ENCODE assay signal across 10 cellular contexts in genomic region chr11:46353706-46354105, GRCh38. TPM values are rescaled to one million over a fixed set of nuclear protein-coding genes. Genes with fewer than 3 reads are reported as not detected.
DNase-seq lines count a peak whose midpoint lies in the region; ATAC-seq and TF ChIP-seq lines count a peak whose summit lies in the region.
"Had no signal": no experiment of that assay in that cellular context is flagged by ENCODE, and none has a peak within 500 bp of the region (broad histone marks: within the 10 kb centered on the region; RNA-seq: fewer than 3 reads in every experiment).

No MANE protein-coding gene starts in this region.

- H3K27ac Mint-ChIP-seq in CD8-positive, alpha-beta T cell = peak overlapping the region; percentile 92

- peak overlapping the region; percentile 66 for H3K4me3 ChIP-seq in CD8-positive, alpha-beta T cell (ENCODE audit: low read depth, low read length)
- no peak overlapping the region for H3K4me3 ChIP-seq in body of pancreas
- H3K4me3 ChIP-seq: transverse colon had no signal

- no peaks in the 10 kb centered on the region for H3K27me3 ChIP-seq in CD8-positive, alpha-beta T cell (ENCODE audit: insufficient read depth, low read length)
- no peaks in the 10 kb centered on the region for H3K27me3 ChIP-seq in body of pancreas
- H3K27me3 ChIP-seq: transverse colon had no signal

- peak in 1 of 7 experiments; percentile 40 for DNase-seq in CD8-positive, alpha-beta T cell
- DNase-seq in activated CD4-positive, alpha-beta T cell treated with anti-CD3 and anti-CD28 coated beads for 48 hours = peak; percentile 80
- DNase-seq in body of pancreas = peak in 1 of 4 donors; percentile 25
- peak; percentile 68 to 75 for DNase-seq in stimulated activated CD4-positive, alpha-beta T cell treated with anti-CD3 and anti-CD28 coated beads, Interleukin-2, amount 100 ng/mL, for 24 hours
- DNase-seq in NCI-H526 treated with DMSO at 0.1 percent for 48 hours (lab: John Stamatoyannopoulos, UW) = no peak
- no peak for DNase-seq in NCI-H2196 (lab: John Stamatoyannopoulos, UW; ENCODE audit: unreplicated experiment)
- DNase-seq: DMS79, transverse colon had no signal

- CTCF ChIA-PET in CD8-positive, alpha-beta T cell (lab: Charles Lee) = interaction anchor here (0.8 to 16.0 kb wide), 4 partner anchors 12 to 113 kb away, joined by 3 to 412 read pairs (median 44); no protein-coding TSS in a partner anchor

- peak overlapping the region; percentile 6 for H3K27ac ChIP-seq in CD8-positive, alpha-beta T cell (ENCODE audit: low read depth, low read length)
- H3K27ac ChIP-seq in body of pancreas = peak overlapping the region in 3 of 4 donors; percentile 5 to 84 (median 66)
- H3K27ac ChIP-seq: transverse colon had no signal

- no peak for TF ChIP-seq CTCF in CD8-positive, alpha-beta T cell (IDR thresholded peaks at IDR 0.05)
- no peak for TF ChIP-seq CTCF in body of pancreas (IDR thresholded peaks at IDR 0.05)

- TF ChIP-seq POLR2A in body of pancreas (IDR thresholded peaks at IDR 0.05) = no peak

- peaks cover 88% of the 10 kb centered on the region for H3K4me1 Mint-ChIP-seq in CD8-positive, alpha-beta T cell (ENCODE audit: low read depth)

- intact Hi-C loops in CD8-positive, alpha-beta T cell (cut with DNase I, micrococcal nuclease) = loop anchor here in 1 of 2 experiments (5.0 to 10.0 kb wide), 2 partner anchors 506 to 581 kb away; partner anchors contain the start of genes CRY2 and CSTPP1
- intact Hi-C loops in body of pancreas (cut with DNase I) = no loop called here

- no peaks in the 10 kb centered on the region for H3K36me3 ChIP-seq in CD8-positive, alpha-beta T cell (ENCODE audit: insufficient read depth, low read length)
- no peaks in the 10 kb centered on the region for H3K36me3 ChIP-seq in body of pancreas (replicated peaks in 1 of 2; ENCODE audit: insufficient read depth in 1 of 2, low read depth in 2 of 2)
- H3K36me3 ChIP-seq: transverse colon had no signal

- H3K4me3 Mint-ChIP-seq in CD8-positive, alpha-beta T cell = peak overlapping the region; percentile 84

- 50 to 59% methylated on average over 2 to 9 of the region's 9 CpGs for WGBS in body of pancreas, 2 donors

- peaks cover 90% of the 10 kb centered on the region for H3K4me1 ChIP-seq in CD8-positive, alpha-beta T cell (ENCODE audit: insufficient read depth, low read length)
- peaks cover 73% of the 10 kb centered on the region for H3K4me1 ChIP-seq in body of pancreas

- H3K36me3 Mint-ChIP-seq in CD8-positive, alpha-beta T cell = peaks cover 32% of the 10 kb centered on the region

- no peaks in the 10 kb centered on the region for H3K9me3 ChIP-seq in CD8-positive, alpha-beta T cell (ENCODE audit: low read length)
- no peaks in the 10 kb centered on the region for H3K9me3 ChIP-seq in body of pancreas
- H3K9me3 ChIP-seq: transverse colon had no signal

- no peaks in the 10 kb centered on the region for H3K27me3 Mint-ChIP-seq in CD8-positive, alpha-beta T cell (ENCODE audit: low read depth)

- no peaks in the 10 kb centered on the region for H3K9me3 Mint-ChIP-seq in CD8-positive, alpha-beta T cell

- ATAC-seq in CD8-positive, alpha-beta T cell = no peak
- ATAC-seq in body of pancreas = no peak
- ATAC-seq in HG02798 (IDR thresholded peaks at IDR 0.05; ENCODE audit: poor library complexity, unreplicated experiment) = no peak
- ATAC-seq in HG02763 (IDR thresholded peaks at IDR 0.05; ENCODE audit: unreplicated experiment) = no peak

- POLR2A ChIA-PET in CD8-positive, alpha-beta T cell (lab: Charles Lee) = interaction anchor here (0.7 to 6.7 kb wide), 4 partner anchors 13 to 24 kb away, joined by 3 to 47 read pairs (median 4); no protein-coding TSS in a partner anchor

RNA-seq across cellular contexts. Expression of gene DGKZ, which starts 6.4 kb away (rescaled TPM):
- 100 to 1,000 TPM; 131 to 135 TPM for total RNA-seq in CD8-positive, alpha-beta T cell
- 10 to 100 TPM; 79.4 to 86.4 TPM for total RNA-seq in body of pancreas

RNA-seq across cellular contexts. Expression of gene MDK, which starts 27.8 kb away (rescaled TPM):
- 1 to 10 TPM; 3.6 TPM for total RNA-seq in CD8-positive, alpha-beta T cell
- total RNA-seq in body of pancreas = 10 to 100 TPM; 36.9 to 63.0 TPM

RNA-seq across cellular contexts. Expression of gene CHRM4, which starts 37.9 kb away (rescaled TPM):
- total RNA-seq in CD8-positive, alpha-beta T cell = 1 to 10 TPM; 2.9 to 4.1 TPM
- total RNA-seq in body of pancreas = not detected

Comparison
In these comparisons a context has a peak if more than half of its experiments do, and no peak if none do; other contexts are left out.
1. DNase-seq: peak in activated CD4-positive, alpha-beta T cell treated with anti-CD3 and anti-CD28 coated beads for 48 hours (single experiment) and stimulated activated CD4-positive, alpha-beta T cell treated with anti-CD3 and anti-CD28 coated beads, Interleukin-2, amount 100 ng/mL, for 24 hours (2 of 2); none in NCI-H526 treated with DMSO at 0.1 percent for 48 hours (single experiment) and NCI-H2196 (single experiment).
2. RNA of gene MDK, which starts 27.8 kb away (total RNA-seq): 36.9 to 63.0 TPM in body of pancreas; 3.6 TPM in CD8-positive, alpha-beta T cell; every median in the first group is over 4 times any median in the second.